Comparison of ENCODE assay signal across 23 cellular contexts in the genomic region with DNA sequence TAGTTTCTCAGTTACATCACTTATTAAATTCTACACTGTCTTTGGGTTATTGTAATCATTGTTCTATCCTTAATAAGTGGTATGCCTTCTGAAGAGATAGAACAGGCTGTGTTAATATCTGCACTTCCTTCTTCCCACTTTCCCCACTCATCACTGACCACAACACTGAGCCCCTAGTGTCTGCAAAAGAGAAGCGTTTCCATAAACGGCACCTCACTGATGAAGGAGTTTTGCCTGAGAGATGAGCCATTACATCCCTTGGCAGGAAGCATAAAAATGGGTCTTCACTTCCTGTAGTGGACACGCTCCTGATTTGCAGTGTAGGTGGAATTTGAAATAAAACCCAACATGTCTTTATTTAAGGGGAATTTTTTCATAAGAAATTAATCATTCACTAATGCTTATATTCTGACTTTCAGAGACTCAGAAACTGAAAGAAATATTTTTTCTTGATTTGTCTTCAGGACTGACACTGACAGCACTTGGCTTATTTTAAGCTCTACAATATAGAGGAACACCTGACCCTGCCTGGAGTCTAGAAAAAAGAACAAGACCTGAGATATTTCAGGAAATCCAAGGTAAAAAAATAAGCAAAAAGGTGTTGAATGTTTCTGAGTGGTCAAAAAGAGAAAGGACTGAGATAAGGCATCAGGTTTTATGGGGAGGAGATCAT.
DNase-seq lines count a peak whose midpoint lies in the region; ATAC-seq and TF ChIP-seq lines count a peak whose summit lies in the region.
"Had no signal": no experiment of that assay in that cellular context is flagged by ENCODE, and none has a peak within 500 bp of the region (broad histone marks: within the 10 kb centered on the region; RNA-seq: fewer than 3 reads in every experiment).

No MANE protein-coding gene starts in this region.

- intact Hi-C loops in CD8-positive, alpha-beta T cell (cut with DNase I, micrococcal nuclease), result no loop called here
- intact Hi-C loops in ovary (cut with DNase I), result no loop called here

- peaks cover 2% of the 10 kb centered on the region for H3K9me3 Mint-ChIP-seq in CD8-positive, alpha-beta T cell

- H3K27ac ChIP-seq in CD8-positive, alpha-beta T cell (ENCODE audit: low read depth, low read length), result no peak overlapping the region
- no peak overlapping the region for H3K27ac ChIP-seq in ovary
- H3K27ac ChIP-seq: BLaER1, SJSA1 had no signal

- no peak for TF ChIP-seq CTCF in NB4 (IDR thresholded peaks at IDR 0.05; ENCODE audit: low read depth, low read length)
- no peak for TF ChIP-seq CTCF in CD8-positive, alpha-beta T cell (IDR thresholded peaks at IDR 0.05)
- no peak for TF ChIP-seq CTCF in ovary (IDR thresholded peaks at IDR 0.05)

- H3K36me3 ChIP-seq in CD8-positive, alpha-beta T cell (ENCODE audit: insufficient read depth, low read length), result no peaks in the 10 kb centered on the region
- no peaks in the 10 kb centered on the region for H3K36me3 ChIP-seq in ovary
- H3K36me3 ChIP-seq: BLaER1, SJSA1 had no signal

- H3K9me3 ChIP-seq in CD8-positive, alpha-beta T cell (ENCODE audit: low read length), result no peaks in the 10 kb centered on the region
- no peaks in the 10 kb centered on the region for H3K9me3 ChIP-seq in ovary
- H3K9me3 ChIP-seq: BLaER1, SJSA1 had no signal

- H3K4me1 Mint-ChIP-seq in CD8-positive, alpha-beta T cell (ENCODE audit: low read depth), result no peaks in the 10 kb centered on the region
- H3K4me1 Mint-ChIP-seq: CD4-positive, CD25-positive, alpha-beta regulatory T cell had no signal

- H3K27me3 ChIP-seq in CD8-positive, alpha-beta T cell (ENCODE audit: insufficient read depth, low read length), result no peaks in the 10 kb centered on the region
- no peaks in the 10 kb centered on the region for H3K27me3 ChIP-seq in ovary
- H3K27me3 ChIP-seq: BLaER1, SJSA1 had no signal

- TF ChIP-seq EP300 in ovary (IDR thresholded peaks at IDR 0.05), result no peak

- no peak overlapping the region for H3K4me3 Mint-ChIP-seq in CD8-positive, alpha-beta T cell

- WGBS in ovary, 3 donors, result 59 to 72% (median 68%) methylated on average over 3 of the region's 3 CpGs

- H3K36me3 Mint-ChIP-seq in CD8-positive, alpha-beta T cell, result no peaks in the 10 kb centered on the region
- H3K36me3 Mint-ChIP-seq: CD4-positive, CD25-positive, alpha-beta regulatory T cell had no signal

- H3K4me3 ChIP-seq in NB4 (ENCODE audit: low read depth, low read length) (no peak overlapping the region), ovary (no peak overlapping the region)
- H3K4me3 ChIP-seq in CD8-positive, alpha-beta T cell (ENCODE audit: low read depth, low read length), result no peak overlapping the region
- H3K4me3 ChIP-seq: BLaER1, SJSA1 had no signal

- no peaks in the 10 kb centered on the region for H3K4me1 ChIP-seq in CD8-positive, alpha-beta T cell (ENCODE audit: insufficient read depth, low read length)
- no peaks in the 10 kb centered on the region for H3K4me1 ChIP-seq in ovary (ENCODE audit: insufficient read depth)
- H3K4me1 ChIP-seq: SJSA1 had no signal

- no peak overlapping the region for H3K27ac Mint-ChIP-seq in CD8-positive, alpha-beta T cell
- H3K27ac Mint-ChIP-seq: CD4-positive, CD25-positive, alpha-beta regulatory T cell had no signal

- TF ChIP-seq POLR2A in NB4 (IDR thresholded peaks at IDR 0.05; ENCODE audit: extremely low read depth, insufficient read length), result no peak
- no peak for TF ChIP-seq POLR2A in ovary (IDR thresholded peaks at IDR 0.05)

- peak; percentile 73 for ATAC-seq in GM18511 (IDR thresholded peaks at IDR 0.05; ENCODE audit: unreplicated experiment)
- ATAC-seq in CD8-positive, alpha-beta T cell, result no peak
- no peak for ATAC-seq in HG02884 (IDR thresholded peaks at IDR 0.05; ENCODE audit: unreplicated experiment)
- ATAC-seq: HCT116 had no signal

- POLR2A ChIA-PET in CD8-positive, alpha-beta T cell (lab: Charles Lee), result no interaction called here

- DNase-seq in NCI-H748 (lab: John Stamatoyannopoulos, UW; ENCODE audit: unreplicated experiment) (peak; percentile 14), NCI-H748 treated with DMSO at 0.1 percent for 48 hours (lab: John Stamatoyannopoulos, UW) (no peak), NB4 (ENCODE audit: low read depth) (peak; percentile 10), glomerular visceral epithelial cell (ENCODE audit: extremely low spot score) (peak; percentile 9), ovary (no peak)
- no peak for DNase-seq in CD8-positive, alpha-beta T cell
- DNase-seq: 8988T; CD4-positive, CD25-positive, alpha-beta regulatory T cell; DMS79; GF-D8; Karpas-422; NCI-H1092; NCI-H1417 treated with DMSO at 0.1 percent for 48 hours; NCI-H187; NCI-H524; NCI-H82; Right ventricle myocardium superior; RPMI8226 had no signal

- no peaks in the 10 kb centered on the region for H3K27me3 Mint-ChIP-seq in CD8-positive, alpha-beta T cell (ENCODE audit: low read depth)
- H3K27me3 Mint-ChIP-seq: CD4-positive, CD25-positive, alpha-beta regulatory T cell had no signal

- CTCF ChIA-PET in CD8-positive, alpha-beta T cell (lab: Charles Lee), result no interaction called here

Comparison
In these comparisons a context has a peak if more than half of its experiments do, and no peak if none do; other contexts are left out.
1. DNase-seq: peak in NCI-H748 (single experiment), NB4 (single experiment) and glomerular visceral epithelial cell (single experiment); none in NCI-H748 treated with DMSO at 0.1 percent for 48 hours (single experiment), CD8-positive, alpha-beta T cell (0 of 7) and ovary (0 of 5).